Comparison of ENCODE assay signal across 8 cellular contexts in the genomic region with DNA sequence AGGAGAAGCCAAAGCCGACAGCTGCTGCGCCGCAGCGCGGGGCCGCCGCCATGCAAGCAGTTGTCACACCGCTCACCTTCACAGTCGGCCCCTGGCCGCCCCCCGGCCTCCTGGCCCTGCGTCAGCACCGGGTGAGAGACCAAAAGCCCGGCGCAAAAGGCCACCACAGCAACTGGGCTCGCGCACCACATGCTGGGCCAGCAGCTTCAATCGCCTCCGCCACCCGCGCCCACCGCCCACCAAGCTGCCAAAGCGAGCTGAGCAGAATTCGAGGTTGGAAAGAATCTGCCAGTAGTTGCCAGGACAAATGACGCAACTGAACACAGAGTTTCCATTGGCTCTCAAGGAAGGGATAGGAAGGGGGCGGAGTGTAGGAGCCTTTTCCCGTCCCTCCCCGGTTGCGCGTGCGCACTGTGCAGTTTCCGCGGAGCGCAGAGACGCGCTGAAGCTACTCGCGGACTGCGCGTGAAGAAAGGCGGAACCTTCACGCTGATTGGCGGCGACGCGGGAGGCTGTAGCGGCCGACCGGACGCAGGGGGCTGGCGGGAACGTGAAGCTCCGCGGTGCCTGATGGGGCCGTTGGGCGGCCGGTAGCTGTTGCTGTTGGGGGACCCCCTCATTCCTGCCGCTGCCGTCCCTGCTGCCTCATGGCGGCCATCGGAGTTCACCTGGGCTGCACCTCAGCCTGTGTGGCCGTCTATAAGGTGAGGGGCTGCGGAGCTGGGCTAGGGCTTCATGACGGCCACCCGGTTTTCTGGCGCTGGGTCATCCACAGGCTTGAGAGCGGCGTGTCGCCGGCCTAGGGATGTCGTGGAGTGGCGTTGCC. TPM values are rescaled to one million over a fixed set of nuclear protein-coding genes. Genes with fewer than 3 reads are reported as not detected.
A peak's percentile ranks its signal among the peaks of the same experiment; 100 is the strongest.
DNase-seq lines count a peak whose midpoint lies in the region; ATAC-seq lines count a peak whose summit lies in the region.

A gene (minus strand): TSS at position 282 of the 826 bp plus-strand sequence. CDS start 91 bp downstream, at position 191.
A gene with protein sequence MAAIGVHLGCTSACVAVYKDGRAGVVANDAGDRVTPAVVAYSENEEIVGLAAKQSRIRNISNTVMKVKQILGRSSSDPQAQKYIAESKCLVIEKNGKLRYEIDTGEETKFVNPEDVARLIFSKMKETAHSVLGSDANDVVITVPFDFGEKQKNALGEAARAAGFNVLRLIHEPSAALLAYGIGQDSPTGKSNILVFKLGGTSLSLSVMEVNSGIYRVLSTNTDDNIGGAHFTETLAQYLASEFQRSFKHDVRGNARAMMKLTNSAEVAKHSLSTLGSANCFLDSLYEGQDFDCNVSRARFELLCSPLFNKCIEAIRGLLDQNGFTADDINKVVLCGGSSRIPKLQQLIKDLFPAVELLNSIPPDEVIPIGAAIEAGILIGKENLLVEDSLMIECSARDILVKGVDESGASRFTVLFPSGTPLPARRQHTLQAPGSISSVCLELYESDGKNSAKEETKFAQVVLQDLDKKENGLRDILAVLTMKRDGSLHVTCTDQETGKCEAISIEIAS (plus strand): TSS at position 551 of the 826 bp plus-strand sequence. CDS start 97 bp downstream, at position 648.
A gene with protein sequence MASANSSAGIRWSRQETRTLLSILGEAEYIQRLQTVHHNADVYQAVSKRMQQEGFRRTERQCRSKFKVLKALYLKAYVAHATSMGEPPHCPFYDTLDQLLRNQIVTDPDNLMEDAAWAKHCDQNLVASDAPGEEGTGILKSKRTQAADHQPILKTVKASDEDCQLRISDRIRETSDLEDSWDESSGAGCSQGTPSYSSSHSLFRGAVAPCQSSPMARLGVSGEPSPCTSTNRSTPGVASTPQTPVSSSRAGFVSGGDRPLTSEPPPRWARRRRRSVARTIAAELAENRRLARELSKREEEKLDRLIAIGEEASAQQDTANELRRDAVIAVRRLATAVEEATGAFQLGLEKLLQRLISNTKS (plus strand): TSS at position 551 of the 826 bp plus-strand sequence. CDS start 3,979 bp downstream, outside the sequence.

- DNase-seq in NCI-H748 (lab: John Stamatoyannopoulos, UW; ENCODE audit: unreplicated experiment) (peak; percentile 98), cortex of kidney (lab: John Stamatoyannopoulos, UW) (peak; percentile 85), left colon (peak; percentile 99)
- DNase-seq in activated CD4-positive, alpha-beta T cell treated with anti-CD3 and anti-CD28 coated beads, Interleukin-2, amount 50 U/mL, for 1 hour: peak; percentile 99
- DNase-seq in stimulated activated CD4-positive, alpha-beta T cell treated with anti-CD3 and anti-CD28 coated beads, Interleukin-1b, Interleukin-23, amount 100 ng/mL, for 48 hours: peak; percentile 99

- H3K9ac ChIP-seq in BLaER1 treated with 17β-estradiol and CSF1 and Interleukin-3, amounts not matched to agents 10 nM and 100 nM: peak within 1 kb of the TSS; percentile 92 to 99 (median 96)

- H3K9me3 ChIP-seq in BLaER1 treated with 17β-estradiol and CSF1 and Interleukin-3, amounts not matched to agents 10 nM and 100 nM (replicated peaks in 1 of 11): no peaks in the 10 kb centered on the region

- peak within 1 kb of the TSS; percentile 80 to 95 (median 94) for H3K27ac ChIP-seq in BLaER1 treated with 17β-estradiol and CSF1 and Interleukin-3, amounts not matched to agents 10 nM and 100 nM

- peaks cover 18 to 24% (median 21%) of the 10 kb centered on the region in 10 experiments for H3K4me1 ChIP-seq in BLaER1 treated with 17β-estradiol and CSF1 and Interleukin-3, amounts not matched to agents 10 nM and 100 nM

- peaks cover 0 to 46% (median 24%) of the 10 kb centered on the region in 11 experiments; a peak in 14 of 22 replicates for H4K20me1 ChIP-seq in BLaER1 treated with 17β-estradiol and CSF1 and Interleukin-3, amounts not matched to agents 10 nM and 100 nM

- H3K4me2 ChIP-seq in BLaER1 treated with 17β-estradiol and CSF1 and Interleukin-3, amounts not matched to agents 10 nM and 100 nM: peak within 1 kb of the TSS; percentile 81 to 97 (median 92)

- H3K27me3 ChIP-seq in BLaER1 treated with 17β-estradiol and CSF1 and Interleukin-3, amounts not matched to agents 10 nM and 100 nM: no peaks in the 10 kb centered on the region

- peak; percentile 94 for ATAC-seq in GM19351 (IDR thresholded peaks at IDR 0.05; ENCODE audit: unreplicated experiment)
- ATAC-seq in HG03521 (IDR thresholded peaks at IDR 0.05; ENCODE audit: unreplicated experiment): peak; percentile 90
- ATAC-seq in left colon: peak; percentile 91

- peak within 1 kb of the TSS; percentile 87 to 99 (median 98) for H3K4me3 ChIP-seq in BLaER1 treated with 17β-estradiol and CSF1 and Interleukin-3, amounts not matched to agents 10 nM and 100 nM

- H3K36me3 ChIP-seq in BLaER1 treated with 17β-estradiol and CSF1 and Interleukin-3, amounts not matched to agents 10 nM and 100 nM: peaks cover 28 to 35% (median 30%) of the 10 kb centered on the region in 11 experiments

- intact Hi-C loops in left colon (cut with DNase I, micrococcal nuclease): no loop called here

RNA-seq across cellular contexts. Expression of the first gene that starts in this region (rescaled TPM):
- total RNA-seq in left colon: 1 to 10 TPM; 1.7 to 2.0 TPM

RNA-seq across cellular contexts. Expression of the second gene that starts in this region (rescaled TPM):
- total RNA-seq in left colon: 10 to 100 TPM; 13.6 to 14.0 TPM

RNA-seq across cellular contexts. Expression of the third gene that starts in this region (rescaled TPM):
- 10 to 100 TPM in 1 of 2 donors, 1 to 10 TPM in 1; 9.9 to 12.2 TPM for total RNA-seq in left colon

Comparison
In these comparisons a context has a peak if more than half of its experiments do, and no peak if none do; other contexts are left out.
1. Peak in every context shown above with its lines: DNase-seq, ATAC-seq, H3K4me3 ChIP-seq and H3K27ac ChIP-seq.